ENCODE assay signal across 8 cellular contexts in genomic region chr5:60883229-60883628, GRCh38. TPM values are rescaled to one million over a fixed set of nuclear protein-coding genes. Genes with fewer than 3 reads are reported as not detected.
DNase-seq lines count a peak whose midpoint lies in the region; ATAC-seq and TF ChIP-seq lines count a peak whose summit lies in the region.

No MANE protein-coding gene starts in this region.

- H3K27me3 Mint-ChIP-seq in activated naive CD8-positive, alpha-beta T cell treated with anti-CD3 and anti-CD28 coated beads for 36 hours, result no peaks in the 10 kb centered on the region

- no peak overlapping the region for H3K27ac Mint-ChIP-seq in activated naive CD8-positive, alpha-beta T cell treated with anti-CD3 and anti-CD28 coated beads for 36 hours

- H3K4me3 Mint-ChIP-seq in activated naive CD8-positive, alpha-beta T cell treated with anti-CD3 and anti-CD28 coated beads for 36 hours, result no peak overlapping the region

- ATAC-seq in HG02852 (IDR thresholded peaks at IDR 0.05; ENCODE audit: unreplicated experiment), result no peak

- TF ChIP-seq CTCF in astrocyte of the spinal cord (IDR thresholded peaks at IDR 0.05; ENCODE audit: low read depth, low read length), result peak; percentile 38

- in situ Hi-C loops in astrocyte of the spinal cord (cut with HindIII; ENCODE audit: low sequenced_read_pairs), result no loop called here

- no peak overlapping the region for H3K27ac ChIP-seq in substantia nigra (ENCODE audit: low read depth, low read length, poor library complexity, severe bottlenecking)

- no peak overlapping the region for H3K4me3 ChIP-seq in astrocyte of the spinal cord (ENCODE audit: low read depth, low read length)

- DNase-seq in EL (peak; percentile 3), HuH-7.5 (ENCODE audit: low spot score) (peak; percentile 46), astrocyte of the spinal cord (ENCODE audit: low read depth, low spot score) (no peak), lung microvascular endothelial cell (ENCODE audit: low read depth in 2 of 2) (peak; percentile 20 to 25), substantia nigra (lab: John Stamatoyannopoulos, UW) (no peak)
- DNase-seq in activated naive CD8-positive, alpha-beta T cell treated with anti-CD3 and anti-CD28 coated beads for 36 hours, result no peak
- DNase-seq in activated CD8-positive, alpha-beta memory T cell treated with anti-CD3 and anti-CD28 coated beads, Interleukin-2, amount 50 U/mL, for 48 hours, result no peak

- H3K36me3 Mint-ChIP-seq in activated naive CD8-positive, alpha-beta T cell treated with anti-CD3 and anti-CD28 coated beads for 36 hours, result peaks cover 44% of the 10 kb centered on the region

- peaks cover 15% of the 10 kb centered on the region for H3K9me3 Mint-ChIP-seq in activated naive CD8-positive, alpha-beta T cell treated with anti-CD3 and anti-CD28 coated beads for 36 hours

- H3K4me1 Mint-ChIP-seq in activated naive CD8-positive, alpha-beta T cell treated with anti-CD3 and anti-CD28 coated beads for 36 hours, result no peaks in the 10 kb centered on the region

RNA-seq across cellular contexts. Expression of gene ELOVL7, which starts 39.2 kb away (rescaled TPM):
- total RNA-seq in lung microvascular endothelial cell, result under 0.01 TPM in 2 replicates
- under 1 TPM; 0.31 to 0.32 TPM for total RNA-seq in activated naive CD8-positive, alpha-beta T cell treated with anti-CD3 and anti-CD28 coated beads for 36 hours

Comparison
In these comparisons a context has a peak if more than half of its experiments do, and no peak if none do; other contexts are left out.
1. DNase-seq: peak in EL (single experiment), HuH-7.5 (single experiment) and lung microvascular endothelial cell (2 of 2); none in astrocyte of the spinal cord (single experiment), activated naive CD8-positive, alpha-beta T cell treated with anti-CD3 and anti-CD28 coated beads for 36 hours (single experiment), substantia nigra (0 of 49) and activated CD8-positive, alpha-beta memory T cell treated with anti-CD3 and anti-CD28 coated beads, Interleukin-2, amount 50 U/mL, for 48 hours (single experiment).